25 cellular contexts compared by ENCODE assay signal in genomic region chr4:30943356-30943755, GRCh38.
"Had no signal": no experiment of that assay in that cellular context is flagged by ENCODE, and none has a peak within 500 bp of the region (broad histone marks: within the 10 kb centered on the region; RNA-seq: fewer than 3 reads in every experiment).

No MANE protein-coding gene starts in this region.

- H3K36me3 ChIP-seq: breast epithelium, right lobe of liver, transverse colon, WERI-Rb-1 had no signal

- H3K4me1 ChIP-seq: breast epithelium, right lobe of liver had no signal

- H3K36me3 Mint-ChIP-seq: stimulated activated memory B cell treated with anti-CD40 and anti-IgM and Interleukin-4, amounts not matched to agents 10 μg/mL and 1 μg/mL and 100 μg/mL, for 72 hours had no signal

- H3K4me1 Mint-ChIP-seq: activated naive CD8-positive, alpha-beta T cell treated with anti-CD3 and anti-CD28 coated beads, Interleukin-2, amount 50 U/mL, for 24 hours; stimulated activated memory B cell treated with anti-CD40 and anti-IgM and Interleukin-4, amounts not matched to agents 10 μg/mL and 1 μg/mL and 100 μg/mL, for 72 hours had no signal

- H3K4me3 Mint-ChIP-seq: activated CD8-positive, alpha-beta T cell treated with anti-CD3 and anti-CD28 coated beads, Interleukin-2, amount 10 ng/mL, durations not matched to agents 7 days and 5 days; activated naive CD8-positive, alpha-beta T cell treated with anti-CD3 and anti-CD28 coated beads, Interleukin-2, amount 50 U/mL, for 24 hours; activated T-helper 1 cell treated with anti-CD3 and anti-CD28 coated beads, Interleukin-12 subunit alpha, Interleukin-12 subunit beta, Interleukin-2, Interleukin-4 antibody, amounts not matched to agents 30 ng/mL and 10 ng/mL and 1 ng/mL, durations not matched to agents 14 hours and 24 hours and 36 hours; endodermal cell; nephron progenitor cell; stimulated activated memory B cell treated with anti-CD40 and anti-IgM and Interleukin-4, amounts not matched to agents 10 μg/mL and 1 μg/mL and 100 μg/mL, for 72 hours; T-helper 2 cell treated with Interferon-gamma antibody and Interleukin-4, amounts not matched to agents 5 μg/mL and 100 μg/mL, for 36 hours had no signal

- ATAC-seq: activated CD8-positive, alpha-beta T cell treated with anti-CD3 and anti-CD28 coated beads, Interleukin-2, amount 10 ng/mL, durations not matched to agents 7 days and 5 days; activated naive CD8-positive, alpha-beta T cell treated with anti-CD3 and anti-CD28 coated beads, Interleukin-2, amount 50 U/mL, for 24 hours; left ventricle myocardium superior; mucosa of descending colon; right lobe of liver; stimulated activated memory B cell treated with anti-CD40 and anti-IgM and Interleukin-4, amounts not matched to agents 10 μg/mL and 1 μg/mL and 100 μg/mL, for 72 hours had no signal

- H3K9me3 ChIP-seq: breast epithelium, mucosa of descending colon, right lobe of liver, transverse colon had no signal

- H3K4me3 ChIP-seq: breast epithelium, mucosa of descending colon, right lobe of liver, transverse colon had no signal

- H3K27me3 ChIP-seq: breast epithelium, right lobe of liver, transverse colon had no signal

- DNase-seq: activated CD4-positive, alpha-beta T cell treated with anti-CD3 and anti-CD28 coated beads for 1 hour; activated CD4-positive, alpha-beta T cell treated with anti-CD3 and anti-CD28 coated beads, Interleukin-2, amount 50 U/mL, for 1 hour; activated CD8-positive, alpha-beta T cell treated with anti-CD3 and anti-CD28 coated beads, Interleukin-2, amount 10 ng/mL, durations not matched to agents 7 days and 5 days; activated gamma-delta T cell; activated naive CD4-positive, alpha-beta T cell treated with anti-CD3 and anti-CD28 coated beads, Interleukin-2, amount 50 U/mL, for 16 hours; activated naive CD8-positive, alpha-beta T cell treated with anti-CD3 and anti-CD28 coated beads, Interleukin-2, amount 50 U/mL, for 24 hours; aorta; cortex of kidney; endodermal cell; glutamatergic neuron; hypothalamus; left ventricle myocardium superior; mucosa of descending colon; nephron progenitor cell; occipital lobe; posterior cingulate gyrus; right lobe of liver; stimulated activated CD4-positive, alpha-beta T cell treated with anti-CD3 and anti-CD28 coated beads, Interleukin-2, amount 100 ng/mL, for 24 hours; transverse colon; WERI-Rb-1 had no signal

- H3K27ac Mint-ChIP-seq: activated CD8-positive, alpha-beta T cell treated with anti-CD3 and anti-CD28 coated beads, Interleukin-2, amount 10 ng/mL, durations not matched to agents 7 days and 5 days; activated naive CD8-positive, alpha-beta T cell treated with anti-CD3 and anti-CD28 coated beads, Interleukin-2, amount 50 U/mL, for 24 hours; activated T-helper 1 cell treated with anti-CD3 and anti-CD28 coated beads, Interleukin-12 subunit alpha, Interleukin-12 subunit beta, Interleukin-2, Interleukin-4 antibody, amounts not matched to agents 30 ng/mL and 10 ng/mL and 1 ng/mL, durations not matched to agents 14 hours and 24 hours and 36 hours; endodermal cell; nephron progenitor cell; stimulated activated memory B cell treated with anti-CD40 and anti-IgM and Interleukin-4, amounts not matched to agents 10 μg/mL and 1 μg/mL and 100 μg/mL, for 72 hours; T-helper 2 cell treated with Interferon-gamma antibody and Interleukin-4, amounts not matched to agents 5 μg/mL and 100 μg/mL, for 36 hours had no signal

- H3K27me3 Mint-ChIP-seq: activated naive CD8-positive, alpha-beta T cell treated with anti-CD3 and anti-CD28 coated beads, Interleukin-2, amount 50 U/mL, for 24 hours; stimulated activated memory B cell treated with anti-CD40 and anti-IgM and Interleukin-4, amounts not matched to agents 10 μg/mL and 1 μg/mL and 100 μg/mL, for 72 hours had no signal

- H3K9me3 Mint-ChIP-seq: activated T-helper 1 cell treated with anti-CD3 and anti-CD28 coated beads, Interleukin-12 subunit alpha, Interleukin-12 subunit beta, Interleukin-2, Interleukin-4 antibody, amounts not matched to agents 30 ng/mL and 10 ng/mL and 1 ng/mL, durations not matched to agents 14 hours and 24 hours and 36 hours; endodermal cell; nephron progenitor cell; stimulated activated memory B cell treated with anti-CD40 and anti-IgM and Interleukin-4, amounts not matched to agents 10 μg/mL and 1 μg/mL and 100 μg/mL, for 72 hours had no signal

- H3K27ac ChIP-seq: breast epithelium, epithelial cell of prostate, right lobe of liver, transverse colon, WERI-Rb-1 had no signal
